ENCODE assay signal across 8 cellular contexts in the genomic region with DNA sequence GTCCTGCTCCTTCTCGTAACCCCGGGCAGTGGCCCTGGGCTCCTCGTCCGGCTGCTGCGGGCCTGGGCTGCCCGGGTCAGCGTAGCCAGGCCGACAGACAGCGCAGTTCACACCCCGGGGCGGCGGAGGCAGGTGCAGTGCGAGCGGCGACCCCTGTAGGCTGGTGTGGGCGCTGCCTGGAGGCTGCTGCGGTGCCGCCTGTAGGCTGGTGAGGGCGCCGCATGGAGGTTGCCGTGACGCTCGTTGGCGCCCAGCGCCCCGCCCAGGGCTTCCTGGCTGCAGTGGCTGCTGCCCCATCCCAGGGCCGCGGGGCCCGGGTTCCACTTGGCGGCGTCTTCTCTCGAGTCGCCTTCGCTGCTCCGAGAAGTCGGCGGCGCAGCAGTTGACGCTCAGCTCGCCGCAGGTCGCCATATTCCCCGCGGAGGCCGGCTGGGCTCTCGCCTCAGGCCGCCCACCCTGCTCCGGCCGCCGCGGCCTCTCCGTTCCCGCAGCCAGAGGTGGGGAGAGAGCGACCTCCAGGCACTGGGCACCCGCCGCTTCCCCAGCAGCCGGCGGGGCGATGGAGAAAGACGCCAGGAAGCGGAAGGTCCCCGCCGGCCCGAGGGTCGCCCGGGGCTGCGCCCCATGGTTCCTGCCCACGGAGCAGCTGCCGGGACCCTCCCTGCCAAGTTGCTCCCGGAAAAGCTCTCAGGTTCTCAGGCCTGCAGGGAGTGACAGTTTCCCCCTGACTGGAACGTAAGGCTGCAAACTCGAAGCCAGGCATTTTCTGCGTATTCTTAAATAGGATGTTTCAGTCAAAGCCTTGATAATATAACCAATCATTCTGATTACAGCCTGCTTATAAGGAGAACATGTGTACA. TPM values are rescaled to one million over a fixed set of nuclear protein-coding genes. Genes with fewer than 3 reads are reported as not detected.
A peak's percentile ranks its signal among the peaks of the same experiment; 100 is the strongest.
DNase-seq lines count a peak whose midpoint lies in the region; ATAC-seq, FAIRE-seq and TF ChIP-seq lines count a peak whose summit lies in the region.
"Not testable (repeated sequence)": the region's sequence is repeated elsewhere in the genome, so short reads cannot be mapped to it uniquely, and the experiment has no call there.

TSS of gene NPIPA2 (plus strand) at position 265 of the 860 bp plus-strand sequence. CDS start 5,533 bp downstream, outside the sequence.

- not testable (repeated sequence) for H3K4me1 Mint-ChIP-seq in effector memory CD8-positive, alpha-beta T cell (ENCODE audit: low read depth in 2 of 2); naive B cell

- WGBS in A549 (ENCODE audit: missing lambda C conversion rate): no CpG with 5 or more reads among the region's 73 CpGs

- not testable (repeated sequence) for H3K4me3 ChIP-seq in A549

- not testable (repeated sequence) for TF ChIP-seq RAD21 in A549 (conservative IDR thresholded peaks at IDR 0.05 in 1 of 2, IDR thresholded peaks at IDR 0.05 in 1 of 2)

- POLR2A ChIA-PET in A549 (lab: Yijun Ruan, JAX): not testable (repeated sequence)

- CTCF ChIA-PET in A549 (lab: Yijun Ruan, JAX): not testable (repeated sequence)

- H3K4me1 ChIP-seq in A549: not testable (repeated sequence)

- not testable (repeated sequence) for H3K9me3 ChIP-seq in A549

- not testable (repeated sequence) for H3K27me3 Mint-ChIP-seq in effector memory CD8-positive, alpha-beta T cell; naive B cell

- H3K4me2 ChIP-seq in A549: not testable (repeated sequence)

- not testable (repeated sequence) for FAIRE-seq in A549 (lab: Jason Lieb, UNC)

- DNase-seq in A549 (ENCODE audit: low read depth in 1 of 2, low spot score in 1 of 2); effector memory CD8-positive, alpha-beta T cell; naive B cell: not testable (repeated sequence)

- TF ChIP-seq CTCF in A549 (IDR thresholded peaks at IDR 0.05): not testable (repeated sequence)

- H3K27ac Mint-ChIP-seq in effector memory CD8-positive, alpha-beta T cell; naive B cell: not testable (repeated sequence)

- not testable (repeated sequence) for TF ChIP-seq EP300 in A549 (IDR thresholded peaks at IDR 0.05)

- not testable (repeated sequence) for H3K27ac ChIP-seq in A549

- ATAC-seq in A549 (peak; percentile 98 to 100), GM18870 (IDR thresholded peaks at IDR 0.05; ENCODE audit: unreplicated experiment) (peak; percentile 92), GM21390 (IDR thresholded peaks at IDR 0.05; ENCODE audit: unreplicated experiment) (peak; percentile 98), HG02763 (IDR thresholded peaks at IDR 0.05; ENCODE audit: unreplicated experiment) (peak; percentile 98), HG03159 (IDR thresholded peaks at IDR 0.05; ENCODE audit: unreplicated experiment) (peak; percentile 99), SK-N-SH treated with all-trans-retinoic acid at 6 μM for 48 hours (peak; percentile 99), naive B cell (ENCODE audit: low read depth in 2 of 2) (peak; percentile 99)
- peak; percentile 99 for ATAC-seq in effector memory CD8-positive, alpha-beta T cell (replicated peaks)

- H3K4me3 Mint-ChIP-seq in effector memory CD8-positive, alpha-beta T cell; naive B cell: not testable (repeated sequence)

- not testable (repeated sequence) for H3K36me3 Mint-ChIP-seq in effector memory CD8-positive, alpha-beta T cell (ENCODE audit: insufficient read depth); naive B cell

- not testable (repeated sequence) for H3K9me3 Mint-ChIP-seq in effector memory CD8-positive, alpha-beta T cell; naive B cell

- TF ChIP-seq POLR2A in A549 (IDR thresholded peaks at IDR 0.05; ENCODE audit: low read length): not testable (repeated sequence)

RNA-seq across cellular contexts. Expression of gene NPIPA2, which starts in this region (rescaled TPM):
- 0.85 and 1.8 TPM in 2 replicates for polyA plus RNA-seq in A549 (2011; rRNA removed)
- 0.09 and 0.27 TPM in 2 replicates for polyA plus RNA-seq in A549 (2012; cell fraction: cytosol; rRNA removed)
- 0.80 and 1.4 TPM in 2 replicates for polyA plus RNA-seq in A549 (2012; cell fraction: nucleus; rRNA removed)
- 1.1 to 3.7 TPM (median 2.3 TPM) in 3 replicates for polyA plus RNA-seq in A549 (2017; fragmentation: RNase III; extraction: RNeasy Plus Mini Kit Qiagen cat#74134 plus additional on column Dnase treatment)
- polyA minus RNA-seq in A549 (2011; rRNA and poly(A)+ RNA removed): not detected in 2 replicates
- polyA plus RNA-seq in naive B cell (ENCODE audit: low read depth in 6 of 6): not detected

Comparison
In these comparisons a context has a peak if more than half of its experiments do, and no peak if none do; other contexts are left out.
1. Peak in ATAC-seq in naive B cell; RNA of the gene not detected or under 1 TPM.